ENCODE assay signal across 21 cellular contexts in the genomic region with DNA sequence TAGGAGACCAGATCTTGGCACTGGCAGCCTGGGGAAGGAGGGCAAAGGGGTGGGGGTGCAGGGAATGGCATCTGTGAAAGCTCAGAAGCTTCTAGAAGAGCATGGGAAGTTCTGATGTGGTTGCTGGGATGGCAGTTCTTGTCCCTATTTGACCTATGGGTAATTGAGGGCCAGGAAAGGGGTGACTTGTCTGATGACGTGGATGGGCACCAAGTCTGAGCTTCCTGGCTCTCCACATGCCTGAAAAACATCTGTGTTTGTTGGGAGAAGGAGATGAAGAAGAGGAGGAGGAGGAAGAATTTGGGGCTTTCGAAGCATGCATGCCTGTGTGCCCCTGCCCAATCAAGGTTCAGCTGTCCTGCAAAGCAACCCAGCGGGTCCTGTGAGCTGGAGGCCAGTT.
A peak's percentile ranks its signal among the peaks of the same experiment; 100 is the strongest.
DNase-seq lines count a peak whose midpoint lies in the region; ATAC-seq, FAIRE-seq and TF ChIP-seq lines count a peak whose summit lies in the region.
"Had no signal": no experiment of that assay in that cellular context is flagged by ENCODE, and none has a peak within 500 bp of the region (broad histone marks: within the 10 kb centered on the region; RNA-seq: fewer than 3 reads in every experiment).

No MANE protein-coding gene starts in this region.

- no peaks in the 10 kb centered on the region for H3K4me1 ChIP-seq in colonic mucosa
- peaks cover 5% of the 10 kb centered on the region for H3K4me1 ChIP-seq in mesenchymal stem cell (ENCODE audit: control insufficient read depth, insufficient read depth, low read depth, low read length)

- H3K4me2 ChIP-seq in mesenchymal stem cell (ENCODE audit: low read length, poor library complexity, severe bottlenecking), result no peak overlapping the region

- H3K18ac ChIP-seq in mesenchymal stem cell (ENCODE audit: low read depth in 1 of 2, low read length in 2 of 2), result no peak overlapping the region

- no peak overlapping the region for H3K23ac ChIP-seq in mesenchymal stem cell (ENCODE audit: low read length in 2 of 2)

- H3K9me3 ChIP-seq in colonic mucosa, result no peaks in the 10 kb centered on the region
- H3K9me3 ChIP-seq in mesenchymal stem cell (ENCODE audit: control insufficient read depth, low read length), result no peaks in the 10 kb centered on the region

- no peak overlapping the region for H2AK5ac ChIP-seq in mesenchymal stem cell (ENCODE audit: low read length, severe bottlenecking)

- H3K4ac ChIP-seq in mesenchymal stem cell (ENCODE audit: low read depth in 1 of 2, low read length in 2 of 2), result no peak overlapping the region

- no peak overlapping the region for H2BK5ac ChIP-seq in mesenchymal stem cell (ENCODE audit: low read depth, low read length, poor library complexity, severe bottlenecking)

- no peak overlapping the region for H2BK120ac ChIP-seq in mesenchymal stem cell (ENCODE audit: low read depth, low read length)

- intact Hi-C loops in cardiac septum (cut with DNase I), result no loop called here
- intact Hi-C loops in Right ventricle myocardium inferior (cut with DNase I), result no loop called here
- intact Hi-C loops in colonic mucosa (cut with DNase I), result no loop called here

- DNase-seq in cardiac septum (ENCODE audit: low spot score) (peak; percentile 20), Right ventricle myocardium inferior (ENCODE audit: missing footprints) (no peak), colonic mucosa (peak; percentile 9), mesenchymal stem cell (no peak), ureter (ENCODE audit: low spot score) (peak; percentile 29), HTR-8/SVneo (ENCODE audit: insufficient read length, low spot score) (no peak), SKM-1 (lab: John Stamatoyannopoulos, UW; ENCODE audit: unreplicated experiment) (no peak)
- DNase-seq: GDM1, Karpas-422, MV-4-11, NCI-H1694, NCI-H2171 treated with DMSO at 0.1 percent for 48 hours, NCI-H524 treated with DMSO at 0.1 percent for 48 hours, NCI-H82, Right ventricle myocardium superior had no signal

- H3K14ac ChIP-seq in mesenchymal stem cell (ENCODE audit: low read length in 2 of 2), result no peak overlapping the region

- no peak overlapping the region for H2AFZ ChIP-seq in mesenchymal stem cell (ENCODE audit: low read depth, low read length)

- no peaks in the 10 kb centered on the region for H3K79me1 ChIP-seq in mesenchymal stem cell (replicated peaks; ENCODE audit: low read length, poor library complexity, severe bottlenecking)

- 93% methylated on average over 3 of the region's 3 CpGs for WGBS in mesenchymal stem cell

- H4K91ac ChIP-seq in mesenchymal stem cell (ENCODE audit: low read length), result no peak overlapping the region

- TF ChIP-seq CTCF in colonic mucosa (IDR thresholded peaks at IDR 0.05), result no peak

- H3K27me3 ChIP-seq in colonic mucosa (no peaks in the 10 kb centered on the region), mesenchymal stem cell (ENCODE audit: control insufficient read depth in 1 of 2, insufficient read depth in 1 of 2, low read length in 2 of 2) (no peaks in the 10 kb centered on the region)

- H3K9ac ChIP-seq in colonic mucosa (ENCODE audit: low read depth in 2 of 2, low read length in 2 of 2) (no peak overlapping the region), mesenchymal stem cell (ENCODE audit: low read length) (peak overlapping the region; percentile 14)

- no peak overlapping the region for H2BK12ac ChIP-seq in mesenchymal stem cell (ENCODE audit: low read length in 2 of 2)

- H2BK15ac ChIP-seq in mesenchymal stem cell (ENCODE audit: low read depth, poor library complexity, severe bottlenecking), result no peak overlapping the region

- no peak overlapping the region for H4K8ac ChIP-seq in mesenchymal stem cell (ENCODE audit: low read length)

- H3K27ac ChIP-seq in colonic mucosa (no peak overlapping the region), mesenchymal stem cell (ENCODE audit: low read length, poor library complexity, severe bottlenecking) (no peak overlapping the region)
- H3K27ac ChIP-seq: C4-2B had no signal

- H3K4me3 ChIP-seq in colonic mucosa (no peak overlapping the region), mesenchymal stem cell (ENCODE audit: insufficient read depth in 1 of 2, low read depth in 1 of 2, low read length in 2 of 2) (no peak overlapping the region)

- H3K36me3 ChIP-seq in colonic mucosa, result no peaks in the 10 kb centered on the region
- H3K36me3 ChIP-seq in mesenchymal stem cell (ENCODE audit: control insufficient read depth in 1 of 2, insufficient read depth in 2 of 2, low read depth in 1 of 2, low read length in 2 of 2), result peaks cover 4 to 68% of the 10 kb centered on the region in 2 experiments

- no peak for FAIRE-seq in HTR-8/SVneo (lab: Jason Lieb, UNC)
- FAIRE-seq: GM18507, GM19239, H1, RCC 7860 had no signal

- ATAC-seq in Right ventricle myocardium inferior (no peak), GM18520 (IDR thresholded peaks at IDR 0.05; ENCODE audit: unreplicated experiment) (no peak)

Comparison
In these comparisons a context has a peak if more than half of its experiments do, and no peak if none do; other contexts are left out.
1. DNase-seq: peak in cardiac septum (single experiment), colonic mucosa (single experiment) and ureter (single experiment); none in Right ventricle myocardium inferior (single experiment), mesenchymal stem cell (single experiment), HTR-8/SVneo (single experiment) and SKM-1 (single experiment).